ENCODE assay signal across 16 cellular contexts in genomic region chr4:157775971-157776370, GRCh38.
DNase-seq lines count a peak whose midpoint lies in the region; ATAC-seq and TF ChIP-seq lines count a peak whose summit lies in the region.
"Had no signal": no experiment of that assay in that cellular context is flagged by ENCODE, and none has a peak within 500 bp of the region (broad histone marks: within the 10 kb centered on the region; RNA-seq: fewer than 3 reads in every experiment).

No MANE protein-coding gene starts in this region.

- RAD21 ChIA-PET in HCT116 (lab: Charles Lee; ENCODE audit: low non-redundant PET in 1 of 2, low total read pairs in 2 of 2, uncharacterized antibody in 2 of 2, unreplicated experiment in 2 of 2): no interaction called here

- POLR2A ChIA-PET in HCT116 (lab: Charles Lee): no interaction called here

- H3K27ac ChIP-seq in HCT116 (ENCODE audit: low read depth, low read length) (no peak overlapping the region), SJCRH30 (no peak overlapping the region)
- H3K27ac ChIP-seq: BLaER1 had no signal

- no peaks in the 10 kb centered on the region for H3K9me3 ChIP-seq in HCT116 (ENCODE audit: control insufficient read depth in 1 of 2, insufficient read depth in 1 of 2, low read depth in 1 of 2, low read length in 2 of 2)
- no peaks in the 10 kb centered on the region for H3K9me3 ChIP-seq in SJCRH30 (replicated peaks)
- H3K9me3 ChIP-seq: BE2C, Caco-2 had no signal

- no peak overlapping the region for H3K9ac ChIP-seq in HCT116 (ENCODE audit: low read length)
- H3K9ac ChIP-seq: BLaER1 had no signal

- ATAC-seq in HCT116 (no peak), left lobe of liver (peak; percentile 61)
- ATAC-seq: CD8-positive, alpha-beta T cell had no signal

- BruUV-seq in HCT116 (replicated peaks; lab: Mats Ljungman, UMichigan): no TSS peak

- H3K36me3 ChIP-seq in HCT116 (ENCODE audit: control insufficient read depth in 1 of 2, insufficient read depth in 2 of 2, low read length in 2 of 2) (no peaks in the 10 kb centered on the region), SJCRH30 (no peaks in the 10 kb centered on the region)
- H3K36me3 ChIP-seq: BE2C, BLaER1 had no signal

- no peak for DNase-seq in HCT116 (ENCODE audit: low read depth, low spot score)
- DNase-seq in OCI-M1 (lab: John Stamatoyannopoulos, UW): peak; percentile 22
- DNase-seq in left lobe of liver (ENCODE audit: low spot score): no peak
- no peak for DNase-seq in SJCRH30
- no peak for DNase-seq in posterior cingulate gyrus
- DNase-seq: 8988T; ACHN; BE2C; C1 segment of cervical spinal cord; Caco-2; Calu3; CD4-positive, CD25-positive, alpha-beta regulatory T cell; CD8-positive, alpha-beta T cell; DMS79 treated with DMSO at 0.1 percent for 48 hours; GF-D8 had no signal

- H3K4me1 ChIP-seq in HCT116 (ENCODE audit: control insufficient read depth in 1 of 2, insufficient read depth in 2 of 2, low read length in 2 of 2) (no peaks in the 10 kb centered on the region), SJCRH30 (no peaks in the 10 kb centered on the region)
- H3K4me1 ChIP-seq: BLaER1, Caco-2 had no signal

- no peak for TF ChIP-seq POLR2A in HCT116 (IDR thresholded peaks at IDR 0.05; ENCODE audit: borderline replicate concordance, extremely low read depth, insufficient read depth, insufficient read length)

- no peaks in the 10 kb centered on the region for H3K27me3 ChIP-seq in HCT116 (ENCODE audit: insufficient read depth, low read length)
- no peaks in the 10 kb centered on the region for H3K27me3 ChIP-seq in SJCRH30
- H3K27me3 ChIP-seq: BE2C, BLaER1 had no signal

- TF ChIP-seq CTCF in HCT116 (IDR thresholded peaks at IDR 0.05 in 2 of 3, conservative IDR thresholded peaks at IDR 0.05 in 1 of 3; ENCODE audit: borderline replicate concordance in 1 of 3, insufficient read depth in 1 of 3, low read depth in 2 of 3, low read length in 2 of 3): no peak

- no peaks in the 10 kb centered on the region for H3K79me2 ChIP-seq in HCT116 (ENCODE audit: insufficient read depth, low read length)

- intact Hi-C loops in HCT116 (cut with micrococcal nuclease) (no loop called here), posterior cingulate gyrus (cut with DNase I) (no loop called here)

- peak overlapping the region; percentile 39 for H2AFZ ChIP-seq in HCT116 (ENCODE audit: low read depth, low read length, poor library complexity, severe bottlenecking)

- TF ChIP-seq RAD21 in HCT116 (IDR thresholded peaks at IDR 0.05; ENCODE audit: low read depth): no peak

- H3K4me3 ChIP-seq in HCT116 (replicated peaks in 1 of 2; ENCODE audit: low read depth in 1 of 2, low read length in 2 of 2): no peak overlapping the region
- no peak overlapping the region for H3K4me3 ChIP-seq in SJCRH30
- H3K4me3 ChIP-seq: BLaER1 had no signal

- H3K4me2 ChIP-seq in HCT116 (ENCODE audit: low read length): no peak overlapping the region
- H3K4me2 ChIP-seq: BLaER1 had no signal

- CTCF ChIA-PET in HCT116 (lab: Charles Lee): no interaction called here

- no peaks in the 10 kb centered on the region for H4K20me1 ChIP-seq in HCT116 (ENCODE audit: insufficient read depth)
- H4K20me1 ChIP-seq: BLaER1 had no signal

- no peaks in the 10 kb centered on the region; the same call in 1 of the 2 replicates for H3K9me2 ChIP-seq in HCT116 (ENCODE audit: insufficient read depth)

TF ChIP-seq in HCT116, 20 proteins besides CTCF, POLR2A, EP300 and RAD21:
- TF ChIP-seq MAX (IDR thresholded peaks at IDR 0.05) (no peak), SRF (IDR thresholded peaks at IDR 0.05; ENCODE audit: low read depth) (no peak), ZFX (IDR thresholded peaks at IDR 0.05) (no peak), ATF3 (IDR thresholded peaks at IDR 0.05) (no peak), ZNF274 (IDR thresholded peaks at IDR 0.05; ENCODE audit: low read depth, low read length) (no peak), CBX3 (IDR thresholded peaks at IDR 0.05; ENCODE audit: low read depth) (no peak), EZH2phosphoT487 (IDR thresholded peaks at IDR 0.05; ENCODE audit: borderline replicate concordance) (no peak), ZBTB33 (IDR thresholded peaks at IDR 0.05; ENCODE audit: extremely low read depth, insufficient replicate concordance, low read length) (no peak), YY1 (IDR thresholded peaks at IDR 0.05; ENCODE audit: extremely low read depth, insufficient replicate concordance, low read depth, low read length) (no peak), REST (IDR thresholded peaks at IDR 0.05; ENCODE audit: low read depth) (no peak)
